Comparison of ENCODE assay signal across 1 cellular context in genomic region chr19:5799247-5800241, GRCh38.
TF ChIP-seq lines count a peak whose summit lies in the region.

No MANE protein-coding gene starts in this region.

TF ChIP-seq in K562, 482 proteins besides CTCF, POLR2A, EP300 and RAD21 (continued from another document and continues in another):
- no peak for TF ChIP-seq RERE (CRISPR knock-in tag; IDR thresholded peaks at IDR 0.05; ENCODE audit: borderline replicate concordance)
- TF ChIP-seq HINFP (tag; conservative IDR thresholded peaks at IDR 0.05; ENCODE audit: low read depth) = no peak
- peak; percentile 34 to 67; a peak in 2 of 4 replicates for TF ChIP-seq ARNT (IDR thresholded peaks at IDR 0.05)
- no peak for TF ChIP-seq KLF10 (CRISPR knock-in tag; IDR thresholded peaks at IDR 0.05)
- no peak for TF ChIP-seq MCM7 (IDR thresholded peaks at IDR 0.05)
- TF ChIP-seq ZNF77 (CRISPR knock-in tag; IDR thresholded peaks at IDR 0.05) = no peak
- TF ChIP-seq ZBTB9 (CRISPR knock-in tag; IDR thresholded peaks at IDR 0.05) = peak; percentile 96
- no peak for TF ChIP-seq BRF2 (IDR thresholded peaks at IDR 0.05; ENCODE audit: borderline replicate concordance, insufficient read depth, insufficient read length)
- peak; percentile 90 for TF ChIP-seq CHAMP1 (IDR thresholded peaks at IDR 0.05)
- no peak for TF ChIP-seq POU5F1 (IDR thresholded peaks at IDR 0.05; ENCODE audit: borderline replicate concordance, low read depth, low read length, partially characterized antibody)
- TF ChIP-seq HNRNPUL1 (IDR thresholded peaks at IDR 0.05; ENCODE audit: low read length) = no peak
- no peak for TF ChIP-seq ZNF217 (CRISPR knock-in tag; IDR thresholded peaks at IDR 0.05)
- TF ChIP-seq CUX1 (CRISPR knock-in tag; IDR thresholded peaks at IDR 0.05) = peak; percentile 76; the same call in 1 of the 2 replicates
- TF ChIP-seq ATF1 (CRISPR knock-in tag; IDR thresholded peaks at IDR 0.05) = no peak
- TF ChIP-seq ATF1 (tag; IDR thresholded peaks at IDR 0.05) = peak; percentile 45
- TF ChIP-seq TRIM24 (IDR thresholded peaks at IDR 0.05) = peak; percentile 86 to 94
- TF ChIP-seq ZNF518B (CRISPR knock-in tag; IDR thresholded peaks at IDR 0.05) = no peak
- TF ChIP-seq CLOCK (CRISPR knock-in tag; IDR thresholded peaks at IDR 0.05; ENCODE audit: borderline replicate concordance) = no peak
- no peak for TF ChIP-seq CHD1 (IDR thresholded peaks at IDR 0.05; ENCODE audit: low read length)
- TF ChIP-seq LARP7 (IDR thresholded peaks at IDR 0.05) = no peak
- no peak for TF ChIP-seq ZNF354B (CRISPR knock-in tag; IDR thresholded peaks at IDR 0.05)
- peak; percentile 94 to 98 for TF ChIP-seq E2F6 (IDR thresholded peaks at IDR 0.05; ENCODE audit: borderline replicate concordance in 1 of 2, extremely low read depth in 1 of 2, insufficient read depth in 1 of 2, insufficient read length in 1 of 2, low read depth in 1 of 2, low read length in 1 of 2, poor library complexity in 1 of 2, severe bottlenecking in 1 of 2)
- no peak for TF ChIP-seq PYGO2 (tag; IDR thresholded peaks at IDR 0.05)
- no peak for TF ChIP-seq ZNF717 (CRISPR knock-in tag; IDR thresholded peaks at IDR 0.05)
- no peak for TF ChIP-seq ZNF232 (CRISPR knock-in tag; IDR thresholded peaks at IDR 0.05)
- peak; percentile 95 for TF ChIP-seq TFAP4 (CRISPR knock-in tag; IDR thresholded peaks at IDR 0.05; ENCODE audit: borderline replicate concordance)
- TF ChIP-seq SAFB (IDR thresholded peaks at IDR 0.05; ENCODE audit: borderline replicate concordance, low read depth, low read length) = no peak
- TF ChIP-seq ZC3H11A (IDR thresholded peaks at IDR 0.05; ENCODE audit: low read depth, low read length) = no peak
